Comparison of ENCODE assay signal across 15 cellular contexts in the genomic region with DNA sequence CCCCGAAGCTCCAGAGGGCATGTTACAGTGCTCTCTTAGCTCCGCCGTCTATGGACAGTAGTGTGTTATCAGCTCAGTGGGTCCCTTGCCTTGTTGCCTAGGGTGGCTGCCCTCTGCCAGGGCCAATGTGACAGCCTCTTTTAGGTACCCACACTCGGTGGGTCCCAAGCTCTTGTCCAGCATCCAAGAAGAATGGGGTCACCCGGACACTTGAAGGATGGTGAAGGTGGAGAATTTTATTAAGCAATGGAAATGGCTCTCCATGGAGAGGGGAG. TPM values are rescaled to one million over a fixed set of nuclear protein-coding genes. Genes with fewer than 3 reads are reported as not detected.
DNase-seq lines count a peak whose midpoint lies in the region; ATAC-seq and TF ChIP-seq lines count a peak whose summit lies in the region.
"Had no signal": no experiment of that assay in that cellular context is flagged by ENCODE, and none has a peak within 500 bp of the region (broad histone marks: within the 10 kb centered on the region; RNA-seq: fewer than 3 reads in every experiment).

No MANE protein-coding gene starts in this region.

- CTCF ChIA-PET in activated CD4-positive, alpha-beta memory T cell treated with anti-CD3 and anti-CD28 coated beads, Interleukin-2, amount 10 ng/mL, durations not matched to agents 7 days and 5 days (lab: Charles Lee), result no interaction called here
- CTCF ChIA-PET in activated CD4-positive, alpha-beta memory T cell treated with anti-CD3 and anti-CD28 coated beads for 36 hours (lab: Charles Lee), result no interaction called here
- CTCF ChIA-PET in Calu3 (lab: Charles Lee) (no interaction called here), MCF 10A (lab: Yijun Ruan, JAX) (interaction anchor here (0.8 kb wide), 1 partner anchor 1099 kb away, joined by 3 read pairs; no protein-coding TSS in a partner anchor)

- H3K36me3 Mint-ChIP-seq in activated CD4-positive, alpha-beta memory T cell treated with anti-CD3 and anti-CD28 coated beads, Interleukin-2, amount 10 ng/mL, durations not matched to agents 7 days and 5 days (ENCODE audit: low read depth), result peaks cover 73% of the 10 kb centered on the region
- peaks cover 71% of the 10 kb centered on the region for H3K36me3 Mint-ChIP-seq in activated CD4-positive, alpha-beta memory T cell treated with anti-CD3 and anti-CD28 coated beads for 36 hours
- H3K36me3 Mint-ChIP-seq in Calu3 (ENCODE audit: insufficient read depth, unreplicated experiment), result peaks cover 69% of the 10 kb centered on the region
- peaks cover 74% of the 10 kb centered on the region for H3K36me3 Mint-ChIP-seq in central memory CD8-positive, alpha-beta T cell (ENCODE audit: insufficient read depth)
- peaks cover 26% of the 10 kb centered on the region for H3K36me3 Mint-ChIP-seq in type B pancreatic cell
- peaks cover 74% of the 10 kb centered on the region for H3K36me3 Mint-ChIP-seq in MCF 10A (ENCODE audit: insufficient read depth, unreplicated experiment)

- BruUV-seq in Calu3 (replicated peaks; lab: Mats Ljungman, UMichigan), result no TSS peak
- BruUV-seq in MCF 10A (replicated peaks; lab: Mats Ljungman, UMichigan), result no TSS peak

- peak overlapping the region; percentile 57 for H3K27ac Mint-ChIP-seq in activated CD4-positive, alpha-beta memory T cell treated with anti-CD3 and anti-CD28 coated beads, Interleukin-2, amount 10 ng/mL, durations not matched to agents 7 days and 5 days
- no peak overlapping the region for H3K27ac Mint-ChIP-seq in activated CD4-positive, alpha-beta memory T cell treated with anti-CD3 and anti-CD28 coated beads for 36 hours
- H3K27ac Mint-ChIP-seq in Calu3 (ENCODE audit: unreplicated experiment), result peak overlapping the region; percentile 34
- H3K27ac Mint-ChIP-seq in central memory CD8-positive, alpha-beta T cell (ENCODE audit: low read depth), result peak overlapping the region; percentile 52
- peak overlapping the region; percentile 36 for H3K27ac Mint-ChIP-seq in type B pancreatic cell
- H3K27ac Mint-ChIP-seq in MCF 10A (ENCODE audit: low read depth, unreplicated experiment), result no peak overlapping the region
- H3K27ac Mint-ChIP-seq: H9 had no signal

- ATAC-seq in central memory CD8-positive, alpha-beta T cell (replicated peaks; ENCODE audit: extremely low read depth, poor library complexity, severe bottlenecking), result no peak
- ATAC-seq: GM12878 had no signal

- H3K4me3 Mint-ChIP-seq in activated CD4-positive, alpha-beta memory T cell treated with anti-CD3 and anti-CD28 coated beads, Interleukin-2, amount 10 ng/mL, durations not matched to agents 7 days and 5 days, result no peak overlapping the region
- H3K4me3 Mint-ChIP-seq in activated CD4-positive, alpha-beta memory T cell treated with anti-CD3 and anti-CD28 coated beads for 36 hours, result no peak overlapping the region
- no peak overlapping the region for H3K4me3 Mint-ChIP-seq in Calu3 (ENCODE audit: low read depth, unreplicated experiment)
- H3K4me3 Mint-ChIP-seq in central memory CD8-positive, alpha-beta T cell, result no peak overlapping the region
- H3K4me3 Mint-ChIP-seq in type B pancreatic cell, result no peak overlapping the region
- no peak overlapping the region for H3K4me3 Mint-ChIP-seq in MCF 10A (ENCODE audit: unreplicated experiment)
- H3K4me3 Mint-ChIP-seq: CD4-positive, CD25-positive, alpha-beta regulatory T cell; H9 had no signal

- TF ChIP-seq CTCF in Calu3 (IDR thresholded peaks at IDR 0.05; ENCODE audit: unreplicated experiment) (no peak), type B pancreatic cell (conservative IDR thresholded peaks at IDR 0.05) (no peak), GM20000 (IDR thresholded peaks at IDR 0.05; ENCODE audit: extremely low read depth, missing control alignments) (no peak), MCF 10A (IDR thresholded peaks at IDR 0.05; ENCODE audit: unreplicated experiment) (no peak)

- intact Hi-C loops in activated CD4-positive, alpha-beta memory T cell treated with anti-CD3 and anti-CD28 coated beads for 36 hours (cut with micrococcal nuclease), result no loop called here
- intact Hi-C loops in Calu3 (cut with micrococcal nuclease; ENCODE audit: unreplicated experiment), result no loop called here
- intact Hi-C loops in MCF 10A (cut with micrococcal nuclease), result no loop called here

- no peaks in the 10 kb centered on the region for H3K9me3 Mint-ChIP-seq in activated CD4-positive, alpha-beta memory T cell treated with anti-CD3 and anti-CD28 coated beads, Interleukin-2, amount 10 ng/mL, durations not matched to agents 7 days and 5 days
- H3K9me3 Mint-ChIP-seq in activated CD4-positive, alpha-beta memory T cell treated with anti-CD3 and anti-CD28 coated beads for 36 hours, result no peaks in the 10 kb centered on the region
- no peaks in the 10 kb centered on the region for H3K9me3 Mint-ChIP-seq in Calu3 (ENCODE audit: low read depth, unreplicated experiment)
- peaks cover 6% of the 10 kb centered on the region for H3K9me3 Mint-ChIP-seq in central memory CD8-positive, alpha-beta T cell
- H3K9me3 Mint-ChIP-seq in type B pancreatic cell, result peaks cover 6% of the 10 kb centered on the region
- no peaks in the 10 kb centered on the region for H3K9me3 Mint-ChIP-seq in MCF 10A (ENCODE audit: unreplicated experiment)

- H3K27me3 Mint-ChIP-seq in activated CD4-positive, alpha-beta memory T cell treated with anti-CD3 and anti-CD28 coated beads, Interleukin-2, amount 10 ng/mL, durations not matched to agents 7 days and 5 days, result no peaks in the 10 kb centered on the region
- H3K27me3 Mint-ChIP-seq in activated CD4-positive, alpha-beta memory T cell treated with anti-CD3 and anti-CD28 coated beads for 36 hours, result no peaks in the 10 kb centered on the region
- no peaks in the 10 kb centered on the region for H3K27me3 Mint-ChIP-seq in Calu3 (ENCODE audit: unreplicated experiment)
- H3K27me3 Mint-ChIP-seq in central memory CD8-positive, alpha-beta T cell, result no peaks in the 10 kb centered on the region
- no peaks in the 10 kb centered on the region for H3K27me3 Mint-ChIP-seq in type B pancreatic cell
- H3K27me3 Mint-ChIP-seq in MCF 10A (ENCODE audit: insufficient read depth, unreplicated experiment), result no peaks in the 10 kb centered on the region
- H3K27me3 Mint-ChIP-seq: CD4-positive, CD25-positive, alpha-beta regulatory T cell had no signal

- peaks cover 21% of the 10 kb centered on the region for H3K4me1 Mint-ChIP-seq in activated CD4-positive, alpha-beta memory T cell treated with anti-CD3 and anti-CD28 coated beads, Interleukin-2, amount 10 ng/mL, durations not matched to agents 7 days and 5 days
- H3K4me1 Mint-ChIP-seq in activated CD4-positive, alpha-beta memory T cell treated with anti-CD3 and anti-CD28 coated beads for 36 hours (ENCODE audit: low read depth), result peaks cover 10% of the 10 kb centered on the region
- H3K4me1 Mint-ChIP-seq in Calu3 (ENCODE audit: low read depth, unreplicated experiment), result no peaks in the 10 kb centered on the region
- H3K4me1 Mint-ChIP-seq in central memory CD8-positive, alpha-beta T cell, result peaks cover 15% of the 10 kb centered on the region
- peaks cover 8% of the 10 kb centered on the region for H3K4me1 Mint-ChIP-seq in type B pancreatic cell (ENCODE audit: unreplicated experiment)
- no peaks in the 10 kb centered on the region for H3K4me1 Mint-ChIP-seq in MCF 10A (ENCODE audit: insufficient read depth, unreplicated experiment)
- H3K4me1 Mint-ChIP-seq: H9 had no signal

- POLR2A ChIA-PET in activated CD4-positive, alpha-beta memory T cell treated with anti-CD3 and anti-CD28 coated beads, Interleukin-2, amount 10 ng/mL, durations not matched to agents 7 days and 5 days (lab: Charles Lee), result interaction anchor here (1.5 to 3.2 kb wide), 2 partner anchors 10 to 18 kb away, joined by 4 to 16 read pairs; no protein-coding TSS in a partner anchor
- POLR2A ChIA-PET in activated CD4-positive, alpha-beta memory T cell treated with anti-CD3 and anti-CD28 coated beads for 36 hours (lab: Charles Lee), result interaction anchor here (1.0 to 1.7 kb wide), 2 partner anchors 9 to 22 kb away, joined by 3 to 4 read pairs; no protein-coding TSS in a partner anchor
- POLR2A ChIA-PET in MCF 10A (lab: Yijun Ruan, JAX), result interaction anchor here (0.8 kb wide), 1 partner anchor 9 kb away, joined by 3 read pairs; no protein-coding TSS in a partner anchor

- DNase-seq in activated CD4-positive, alpha-beta memory T cell treated with anti-CD3 and anti-CD28 coated beads, Interleukin-2, amount 10 ng/mL, durations not matched to agents 7 days and 5 days, result no peak
- DNase-seq in activated CD4-positive, alpha-beta memory T cell treated with anti-CD3 and anti-CD28 coated beads for 36 hours, result no peak
- DNase-seq in Calu3, result no peak
- no peak for DNase-seq in central memory CD8-positive, alpha-beta T cell (ENCODE audit: low spot score in 2 of 2)
- no peak for DNase-seq in type B pancreatic cell (ENCODE audit: extremely low spot score, unreplicated experiment)
- no peak for DNase-seq in GM20000 (ENCODE audit: low spot score)
- DNase-seq in MCF 10A (ENCODE audit: unreplicated experiment), result no peak
- DNase-seq: 8988T; ACHN; CD4-positive, CD25-positive, alpha-beta regulatory T cell; DMS 273 treated with DMSO at 0.1 percent for 48 hours; DMS79; GOT3; H9 had no signal

RNA-seq across cellular contexts. Expression of gene RNF213, which starts 57.0 kb away (rescaled TPM):
- total RNA-seq in activated CD4-positive, alpha-beta memory T cell treated with anti-CD3 and anti-CD28 coated beads, Interleukin-2, amount 10 ng/mL, durations not matched to agents 7 days and 5 days, result 100 to 1,000 TPM; 787 to 849 TPM
- total RNA-seq in activated CD4-positive, alpha-beta memory T cell treated with anti-CD3 and anti-CD28 coated beads for 36 hours, result 100 to 1,000 TPM; 421 to 440 TPM
- total RNA-seq in Calu3 (2022) (221 and 369 TPM in 2 replicates), type B pancreatic cell (ENCODE audit: low replicate concordance) (47.3 and 57.0 TPM in 2 replicates), MCF 10A (2022) (50.5 and 67.5 TPM in 2 replicates)

Comparison
In these comparisons a context has a peak if more than half of its experiments do, and no peak if none do; other contexts are left out.
1. H3K27ac Mint-ChIP-seq: peak in activated CD4-positive, alpha-beta memory T cell treated with anti-CD3 and anti-CD28 coated beads, Interleukin-2, amount 10 ng/mL, durations not matched to agents 7 days and 5 days (single experiment), Calu3 (single experiment), central memory CD8-positive, alpha-beta T cell (single experiment) and type B pancreatic cell (single experiment); none in activated CD4-positive, alpha-beta memory T cell treated with anti-CD3 and anti-CD28 coated beads for 36 hours (single experiment) and MCF 10A (single experiment).